30 cellular contexts compared by ENCODE assay signal in genomic region chr16:17213974-17214373, GRCh38.
"Had no signal": no experiment of that assay in that cellular context is flagged by ENCODE, and none has a peak within 500 bp of the region (broad histone marks: within the 10 kb centered on the region; RNA-seq: fewer than 3 reads in every experiment).

No MANE protein-coding gene starts in this region.

- DNase-seq: dermis blood vessel endothelial cell; effector memory CD4-positive, alpha-beta T cell; erythroblast; esophagus squamous epithelium; head of caudate nucleus; kidney; mesenchymal stem cell; mucosa of descending colon; naive B cell; right lobe of liver; small intestine; stimulated activated CD4-positive, alpha-beta T cell treated with anti-CD3 and anti-CD28 coated beads, Interleukin-15, amount 100 ng/mL, for 24 hours; stimulated activated CD4-positive, alpha-beta T cell treated with anti-CD3 and anti-CD28 coated beads, Interleukin-4, amount 100 ng/mL, for 1 hour; stimulated activated CD8-positive, alpha-beta memory T cell treated with anti-CD3 and anti-CD28 coated beads, Interleukin-4, amount 100 ng/mL, for 48 hours; stimulated activated naive CD4-positive, alpha-beta T cell; stimulated activated naive CD8-positive, alpha-beta T cell treated with anti-CD3 and anti-CD28 coated beads, Interleukin-15, amount 100 ng/mL, for 72 hours; transverse colon; upper lobe of right lung; uterus had no signal

- H3K9me3 ChIP-seq: mucosa of descending colon, right lobe of liver, suprapubic skin, upper lobe of right lung, uterus had no signal

- FAIRE-seq: endometrium, frontal cortex, kidney, small intestine had no signal

- H3K4me3 Mint-ChIP-seq: mesothelial cell of epicardium; nephron; neural progenitor cell; stimulated activated naive CD8-positive, alpha-beta T cell treated with anti-CD3 and anti-CD28 coated beads, Interleukin-15, amount 100 ng/mL, for 72 hours had no signal

- H3K4me3 ChIP-seq: coronary artery, esophagus squamous epithelium, hepatocyte, mucosa of descending colon, neural progenitor cell, right lobe of liver, suprapubic skin, transverse colon, upper lobe of right lung, uterus had no signal

- H3K27ac Mint-ChIP-seq: mesothelial cell of epicardium, nephron, neural progenitor cell, progenitor cell of endocrine pancreas had no signal

- H3K4me1 Mint-ChIP-seq: mesothelial cell of epicardium, nephron had no signal

- H3K9ac ChIP-seq: neural progenitor cell, parathyroid adenoma had no signal

- H3K27me3 ChIP-seq: esophagus squamous epithelium, hepatocyte, neural progenitor cell, right lobe of liver, suprapubic skin, transverse colon, upper lobe of right lung, uterus had no signal

- H3K36me3 ChIP-seq: neural progenitor cell, right lobe of liver, suprapubic skin, transverse colon, upper lobe of right lung, uterus had no signal

- H2AFZ ChIP-seq: hepatocyte, neural progenitor cell, parathyroid adenoma had no signal

- H3K4me1 ChIP-seq: esophagus squamous epithelium, parathyroid adenoma, right lobe of liver, suprapubic skin, transverse colon, upper lobe of right lung, uterus had no signal

- H3K79me2 ChIP-seq: hepatocyte, parathyroid adenoma had no signal

- ATAC-seq: left lobe of liver; mucosa of descending colon; right lobe of liver; stimulated activated naive CD8-positive, alpha-beta T cell treated with anti-CD3 and anti-CD28 coated beads, Interleukin-15, amount 100 ng/mL, for 72 hours; upper lobe of right lung had no signal

- H3K27me3 Mint-ChIP-seq: naive B cell; progenitor cell of endocrine pancreas; stimulated activated naive CD8-positive, alpha-beta T cell treated with anti-CD3 and anti-CD28 coated beads, Interleukin-15, amount 100 ng/mL, for 72 hours had no signal

- H3K4me2 ChIP-seq: hepatocyte, neural progenitor cell had no signal

- H3K36me3 Mint-ChIP-seq: mesothelial cell of epicardium had no signal

- H3K27ac ChIP-seq: coronary artery, esophagus squamous epithelium, hepatocyte, neural progenitor cell, parathyroid adenoma, right lobe of liver, suprapubic skin, transverse colon, upper lobe of right lung, uterus had no signal
